9 cellular contexts compared by ENCODE assay signal in genomic region chr2:142974288-142975024, GRCh38.
DNase-seq lines count a peak whose midpoint lies in the region; ATAC-seq and TF ChIP-seq lines count a peak whose summit lies in the region.
"Had no signal": no experiment of that assay in that cellular context is flagged by ENCODE, and none has a peak within 500 bp of the region (broad histone marks: within the 10 kb centered on the region; RNA-seq: fewer than 3 reads in every experiment).

No MANE protein-coding gene starts in this region.

- H2BK5ac ChIP-seq in trophoblast cell (ENCODE audit: low read depth, low read length, poor library complexity) = peak overlapping the region; percentile 69

- no peak overlapping the region for H4K12ac ChIP-seq in trophoblast cell (ENCODE audit: low read depth, low read length)

- H3K27ac ChIP-seq in trophoblast cell (ENCODE audit: low read depth, low read length) (peak overlapping the region; percentile 83), dorsolateral prefrontal cortex (peak overlapping the region in 17 of 59 donors; percentile 1 to 52 (median 18))

- H3K27ac Mint-ChIP-seq in dendritic cell treated with granulocyte-macrophage colony-stimulating factor and Interleukin-4, amounts not matched to agents 40 ng/mL and 50 ng/mL, for 4 days = peak overlapping the region; percentile 39
- H3K27ac Mint-ChIP-seq in activated naive CD4-positive, alpha-beta T cell treated with anti-CD3 and anti-CD28 coated beads for 36 hours = no peak overlapping the region

- peaks cover 4 to 12% of the 10 kb centered on the region in 2 experiments for H3K4me1 ChIP-seq in trophoblast cell (ENCODE audit: control insufficient read depth in 1 of 2, insufficient read depth in 2 of 2, low read length in 2 of 2)

- intact Hi-C loops in dendritic cell treated with granulocyte-macrophage colony-stimulating factor and Interleukin-4, amounts not matched to agents 40 ng/mL and 50 ng/mL, for 4 days (cut with micrococcal nuclease) = no loop called here
- intact Hi-C loops in activated naive CD4-positive, alpha-beta T cell treated with anti-CD3 and anti-CD28 coated beads for 36 hours (cut with micrococcal nuclease) = no loop called here
- intact Hi-C loops in dorsolateral prefrontal cortex (cut with DNase I) = loop anchor here in 1 of 2 donors (5.0 kb wide), 1 partner anchor 292 kb away; no protein-coding TSS in a partner anchor

- H2BK12ac ChIP-seq in trophoblast cell (ENCODE audit: low read length) = peak overlapping the region; percentile 77

- H3K4me3 ChIP-seq in trophoblast cell (ENCODE audit: low read depth, low read length) (no peak overlapping the region), dorsolateral prefrontal cortex (no peak overlapping the region)

- H3K4ac ChIP-seq in trophoblast cell (ENCODE audit: low read depth, low read length) = no peak overlapping the region

- peak overlapping the region; percentile 36 for H4K8ac ChIP-seq in trophoblast cell (ENCODE audit: low read depth, low read length)

- peak overlapping the region; percentile 61 for H2BK120ac ChIP-seq in trophoblast cell (ENCODE audit: insufficient read depth, low read length, poor library complexity)

- H2AK5ac ChIP-seq in trophoblast cell (ENCODE audit: low read length) = no peak overlapping the region

- no peak overlapping the region for H3K14ac ChIP-seq in trophoblast cell (ENCODE audit: low read length)

- WGBS in trophoblast cell (ENCODE audit: extremely low coverage, insufficient coverage, insufficient read length) = no CpG with 5 or more reads among the region's 3 CpGs

- H3K4me3 Mint-ChIP-seq in dendritic cell treated with granulocyte-macrophage colony-stimulating factor and Interleukin-4, amounts not matched to agents 40 ng/mL and 50 ng/mL, for 4 days = no peak overlapping the region
- H3K4me3 Mint-ChIP-seq in activated naive CD4-positive, alpha-beta T cell treated with anti-CD3 and anti-CD28 coated beads for 36 hours = no peak overlapping the region

- peak; percentile 56 for ATAC-seq in GM19395 (IDR thresholded peaks at IDR 0.05; ENCODE audit: unreplicated experiment)
- ATAC-seq in HG02884 (IDR thresholded peaks at IDR 0.05; ENCODE audit: unreplicated experiment) = no peak

- TF ChIP-seq CTCF in GM10266 (IDR thresholded peaks at IDR 0.05; ENCODE audit: control insufficient read depth, insufficient read depth, low read depth, missing control alignments) (no peak), dorsolateral prefrontal cortex (IDR thresholded peaks at IDR 0.05 in 54 of 56, conservative IDR thresholded peaks at IDR 0.05 in 2 of 56; ENCODE audit: low read depth in 1 of 56, partially characterized antibody in 56 of 56) (no peak)

- H3K4me1 Mint-ChIP-seq in dendritic cell treated with granulocyte-macrophage colony-stimulating factor and Interleukin-4, amounts not matched to agents 40 ng/mL and 50 ng/mL, for 4 days (ENCODE audit: low read depth) = peaks cover 21% of the 10 kb centered on the region
- H3K4me1 Mint-ChIP-seq in activated naive CD4-positive, alpha-beta T cell treated with anti-CD3 and anti-CD28 coated beads for 36 hours (ENCODE audit: low read depth) = peaks cover 3% of the 10 kb centered on the region

- H2AFZ ChIP-seq in trophoblast cell (ENCODE audit: insufficient read depth, low read length, poor library complexity) = no peak overlapping the region

- H3K79me1 ChIP-seq in trophoblast cell (ENCODE audit: low read length) = peaks cover 10% of the 10 kb centered on the region

- no peak overlapping the region for H3K18ac ChIP-seq in trophoblast cell (ENCODE audit: low read length)

- peaks cover 81% of the 10 kb centered on the region for H3K36me3 Mint-ChIP-seq in dendritic cell treated with granulocyte-macrophage colony-stimulating factor and Interleukin-4, amounts not matched to agents 40 ng/mL and 50 ng/mL, for 4 days (ENCODE audit: low read depth)
- no peaks in the 10 kb centered on the region for H3K36me3 Mint-ChIP-seq in activated naive CD4-positive, alpha-beta T cell treated with anti-CD3 and anti-CD28 coated beads for 36 hours (ENCODE audit: low read depth)

- no peaks in the 10 kb centered on the region for H3K27me3 ChIP-seq in trophoblast cell (ENCODE audit: insufficient read depth, low read length)
- no peaks in the 10 kb centered on the region for H3K27me3 ChIP-seq in dorsolateral prefrontal cortex

- H3K36me3 ChIP-seq in trophoblast cell (ENCODE audit: control insufficient read depth in 1 of 2, insufficient read depth in 2 of 2, low read length in 2 of 2) = no peaks in the 10 kb centered on the region

- no peaks in the 10 kb centered on the region for H3K79me2 ChIP-seq in trophoblast cell (ENCODE audit: control insufficient read depth, insufficient read depth, low read length, poor library complexity)

- H3K23ac ChIP-seq in trophoblast cell (ENCODE audit: low read length) = no peak overlapping the region

- CTCF ChIA-PET in activated naive CD4-positive, alpha-beta T cell treated with anti-CD3 and anti-CD28 coated beads for 36 hours (lab: Charles Lee) = interaction anchor here (1.0 to 1.7 kb wide), 3 partner anchors 8 to 208 kb away, joined by 3 to 5 read pairs (median 3); no protein-coding TSS in a partner anchor

- H3K4me2 ChIP-seq in trophoblast cell (ENCODE audit: low read length) = peak overlapping the region; percentile 39

- H3K9me3 Mint-ChIP-seq in dendritic cell treated with granulocyte-macrophage colony-stimulating factor and Interleukin-4, amounts not matched to agents 40 ng/mL and 50 ng/mL, for 4 days = no peaks in the 10 kb centered on the region
- no peaks in the 10 kb centered on the region for H3K9me3 Mint-ChIP-seq in activated naive CD4-positive, alpha-beta T cell treated with anti-CD3 and anti-CD28 coated beads for 36 hours

- DNase-seq in HT1080 (ENCODE audit: low read depth) = peak; percentile 72
- peak; percentile 61 to 86 for DNase-seq in trophoblast cell
- no peak for DNase-seq in GM10266 (ENCODE audit: extremely low spot score)
- DNase-seq in activated naive CD4-positive, alpha-beta T cell treated with anti-CD3 and anti-CD28 coated beads for 36 hours = no peak
- DNase-seq in dorsolateral prefrontal cortex = no peak
- DNase-seq: hypothalamus had no signal

- no peaks in the 10 kb centered on the region for H3K9me3 ChIP-seq in trophoblast cell (ENCODE audit: insufficient read depth, low read depth, low read length)

- H3K27me3 Mint-ChIP-seq in dendritic cell treated with granulocyte-macrophage colony-stimulating factor and Interleukin-4, amounts not matched to agents 40 ng/mL and 50 ng/mL, for 4 days = no peaks in the 10 kb centered on the region
- H3K27me3 Mint-ChIP-seq in activated naive CD4-positive, alpha-beta T cell treated with anti-CD3 and anti-CD28 coated beads for 36 hours (ENCODE audit: low read depth) = no peaks in the 10 kb centered on the region

- H3K9ac ChIP-seq in trophoblast cell (ENCODE audit: low read length) = no peak overlapping the region

- H4K91ac ChIP-seq in trophoblast cell (ENCODE audit: low read depth, low read length) = peak overlapping the region; percentile 77

Comparison
In these comparisons a context has a peak if more than half of its experiments do, and no peak if none do; other contexts are left out.
1. DNase-seq: peak in HT1080 (single experiment) and trophoblast cell (2 of 2); none in GM10266 (single experiment), activated naive CD4-positive, alpha-beta T cell treated with anti-CD3 and anti-CD28 coated beads for 36 hours (single experiment) and dorsolateral prefrontal cortex (0 of 10).